ENCODE assay signal across 1 cellular context in the genomic region with DNA sequence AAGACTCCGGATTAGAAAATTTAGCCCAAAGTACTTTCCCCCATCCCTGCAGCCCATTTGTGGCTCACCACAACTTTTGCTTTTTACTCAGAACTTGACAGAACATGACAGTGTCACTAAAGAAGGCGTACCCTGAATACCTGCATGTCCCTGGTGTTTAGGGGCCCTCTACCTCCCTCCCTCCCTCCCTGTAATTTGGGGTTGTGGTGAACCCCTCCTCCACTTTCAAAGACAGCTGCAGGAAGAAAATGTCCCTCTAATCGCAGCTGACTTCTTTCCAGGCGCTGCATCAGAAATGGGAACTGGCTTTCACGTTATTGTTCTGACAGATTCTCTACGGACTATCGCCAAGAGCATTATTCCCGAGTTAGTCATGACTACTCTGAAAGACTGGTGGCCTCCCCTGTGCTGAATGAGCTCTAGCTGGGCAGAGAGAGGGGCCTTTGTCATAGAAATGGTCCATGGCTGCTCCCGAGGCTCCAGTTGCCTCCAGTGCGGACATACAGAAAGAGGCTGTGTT.
TF ChIP-seq lines count a peak whose summit lies in the region.

No MANE protein-coding gene starts in this region.

TF ChIP-seq in GM12878, 131 proteins besides CTCF, POLR2A, EP300 and RAD21 (continued from another document and continues in another):
- TF ChIP-seq, protein P1, sequence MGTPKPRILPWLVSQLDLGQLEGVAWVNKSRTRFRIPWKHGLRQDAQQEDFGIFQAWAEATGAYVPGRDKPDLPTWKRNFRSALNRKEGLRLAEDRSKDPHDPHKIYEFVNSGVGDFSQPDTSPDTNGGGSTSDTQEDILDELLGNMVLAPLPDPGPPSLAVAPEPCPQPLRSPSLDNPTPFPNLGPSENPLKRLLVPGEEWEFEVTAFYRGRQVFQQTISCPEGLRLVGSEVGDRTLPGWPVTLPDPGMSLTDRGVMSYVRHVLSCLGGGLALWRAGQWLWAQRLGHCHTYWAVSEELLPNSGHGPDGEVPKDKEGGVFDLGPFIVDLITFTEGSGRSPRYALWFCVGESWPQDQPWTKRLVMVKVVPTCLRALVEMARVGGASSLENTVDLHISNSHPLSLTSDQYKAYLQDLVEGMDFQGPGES (IDR thresholded peaks at IDR 0.05), result no peak
- TF ChIP-seq, protein P2, sequence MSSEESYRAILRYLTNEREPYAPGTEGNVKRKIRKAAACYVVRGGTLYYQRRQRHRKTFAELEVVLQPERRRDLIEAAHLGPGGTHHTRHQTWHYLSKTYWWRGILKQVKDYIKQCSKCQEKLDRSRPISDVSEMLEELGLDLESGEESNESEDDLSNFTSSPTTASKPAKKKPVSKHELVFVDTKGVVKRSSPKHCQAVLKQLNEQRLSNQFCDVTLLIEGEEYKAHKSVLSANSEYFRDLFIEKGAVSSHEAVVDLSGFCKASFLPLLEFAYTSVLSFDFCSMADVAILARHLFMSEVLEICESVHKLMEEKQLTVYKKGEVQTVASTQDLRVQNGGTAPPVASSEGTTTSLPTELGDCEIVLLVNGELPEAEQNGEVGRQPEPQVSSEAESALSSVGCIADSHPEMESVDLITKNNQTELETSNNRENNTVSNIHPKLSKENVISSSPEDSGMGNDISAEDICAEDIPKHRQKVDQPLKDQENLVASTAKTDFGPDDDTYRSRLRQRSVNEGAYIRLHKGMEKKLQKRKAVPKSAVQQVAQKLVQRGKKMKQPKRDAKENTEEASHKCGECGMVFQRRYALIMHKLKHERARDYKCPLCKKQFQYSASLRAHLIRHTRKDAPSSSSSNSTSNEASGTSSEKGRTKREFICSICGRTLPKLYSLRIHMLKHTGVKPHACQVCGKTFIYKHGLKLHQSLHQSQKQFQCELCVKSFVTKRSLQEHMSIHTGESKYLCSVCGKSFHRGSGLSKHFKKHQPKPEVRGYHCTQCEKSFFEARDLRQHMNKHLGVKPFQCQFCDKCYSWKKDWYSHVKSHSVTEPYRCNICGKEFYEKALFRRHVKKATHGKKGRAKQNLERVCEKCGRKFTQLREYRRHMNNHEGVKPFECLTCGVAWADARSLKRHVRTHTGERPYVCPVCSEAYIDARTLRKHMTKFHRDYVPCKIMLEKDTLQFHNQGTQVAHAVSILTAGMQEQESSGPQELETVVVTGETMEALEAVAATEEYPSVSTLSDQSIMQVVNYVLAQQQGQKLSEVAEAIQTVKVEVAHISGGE (CRISPR knock-in tag; IDR thresholded peaks at IDR 0.05), result no peak
- TF ChIP-seq E4F1 (IDR thresholded peaks at IDR 0.05; ENCODE audit: borderline replicate concordance, partially characterized antibody) (no peak), BHLHE40 (IDR thresholded peaks at IDR 0.05; ENCODE audit: borderline replicate concordance in 1 of 2, low read depth in 2 of 2, low read length in 1 of 2) (no peak), SIN3A (IDR thresholded peaks at IDR 0.05; ENCODE audit: low read depth, low read length) (no peak), KLF5 (IDR thresholded peaks at IDR 0.05; ENCODE audit: partially characterized antibody) (no peak), IRF4 (IDR thresholded peaks at IDR 0.05; ENCODE audit: low read depth, low read length) (peak; percentile 74), MTA2 (IDR thresholded peaks at IDR 0.05; ENCODE audit: low read depth) (peak; percentile 34; the same call in 1 of the 2 replicates), SMAD5 (IDR thresholded peaks at IDR 0.05; ENCODE audit: low read depth) (no peak), CEBPZ (IDR thresholded peaks at IDR 0.05; ENCODE audit: low read depth, low read length) (no peak), NBN (IDR thresholded peaks at IDR 0.05) (no peak), CEBPB (IDR thresholded peaks at IDR 0.05; ENCODE audit: borderline replicate concordance in 1 of 2, low read depth in 2 of 2, low read length in 2 of 2) (peak in 1 of 2 experiments; percentile 67; a peak in 1 of 4 replicates), EED (IDR thresholded peaks at IDR 0.05; ENCODE audit: low read depth) (peak; percentile 97), JUNB (IDR thresholded peaks at IDR 0.05) (peak; percentile 94), TARDBP (IDR thresholded peaks at IDR 0.05; ENCODE audit: borderline replicate concordance) (no peak), MXI1 (IDR thresholded peaks at IDR 0.05; ENCODE audit: low read depth, low read length) (no peak), FOXK2 (IDR thresholded peaks at IDR 0.05) (no peak), JUND (IDR thresholded peaks at IDR 0.05; ENCODE audit: low read depth, low read length) (no peak), ZNF274 (IDR thresholded peaks at IDR 0.05; ENCODE audit: insufficient read depth, insufficient read length) (no peak), SUZ12 (IDR thresholded peaks at IDR 0.05; ENCODE audit: unreplicated experiment) (no peak)
- TF ChIP-seq, protein P3, sequence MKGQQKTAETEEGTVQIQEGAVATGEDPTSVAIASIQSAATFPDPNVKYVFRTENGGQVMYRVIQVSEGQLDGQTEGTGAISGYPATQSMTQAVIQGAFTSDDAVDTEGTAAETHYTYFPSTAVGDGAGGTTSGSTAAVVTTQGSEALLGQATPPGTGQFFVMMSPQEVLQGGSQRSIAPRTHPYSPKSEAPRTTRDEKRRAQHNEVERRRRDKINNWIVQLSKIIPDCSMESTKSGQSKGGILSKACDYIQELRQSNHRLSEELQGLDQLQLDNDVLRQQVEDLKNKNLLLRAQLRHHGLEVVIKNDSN (IDR thresholded peaks at IDR 0.05; ENCODE audit: borderline replicate concordance, extremely low read length, insufficient read depth, low read depth, low read length), result no peak
- TF ChIP-seq, protein P4, sequence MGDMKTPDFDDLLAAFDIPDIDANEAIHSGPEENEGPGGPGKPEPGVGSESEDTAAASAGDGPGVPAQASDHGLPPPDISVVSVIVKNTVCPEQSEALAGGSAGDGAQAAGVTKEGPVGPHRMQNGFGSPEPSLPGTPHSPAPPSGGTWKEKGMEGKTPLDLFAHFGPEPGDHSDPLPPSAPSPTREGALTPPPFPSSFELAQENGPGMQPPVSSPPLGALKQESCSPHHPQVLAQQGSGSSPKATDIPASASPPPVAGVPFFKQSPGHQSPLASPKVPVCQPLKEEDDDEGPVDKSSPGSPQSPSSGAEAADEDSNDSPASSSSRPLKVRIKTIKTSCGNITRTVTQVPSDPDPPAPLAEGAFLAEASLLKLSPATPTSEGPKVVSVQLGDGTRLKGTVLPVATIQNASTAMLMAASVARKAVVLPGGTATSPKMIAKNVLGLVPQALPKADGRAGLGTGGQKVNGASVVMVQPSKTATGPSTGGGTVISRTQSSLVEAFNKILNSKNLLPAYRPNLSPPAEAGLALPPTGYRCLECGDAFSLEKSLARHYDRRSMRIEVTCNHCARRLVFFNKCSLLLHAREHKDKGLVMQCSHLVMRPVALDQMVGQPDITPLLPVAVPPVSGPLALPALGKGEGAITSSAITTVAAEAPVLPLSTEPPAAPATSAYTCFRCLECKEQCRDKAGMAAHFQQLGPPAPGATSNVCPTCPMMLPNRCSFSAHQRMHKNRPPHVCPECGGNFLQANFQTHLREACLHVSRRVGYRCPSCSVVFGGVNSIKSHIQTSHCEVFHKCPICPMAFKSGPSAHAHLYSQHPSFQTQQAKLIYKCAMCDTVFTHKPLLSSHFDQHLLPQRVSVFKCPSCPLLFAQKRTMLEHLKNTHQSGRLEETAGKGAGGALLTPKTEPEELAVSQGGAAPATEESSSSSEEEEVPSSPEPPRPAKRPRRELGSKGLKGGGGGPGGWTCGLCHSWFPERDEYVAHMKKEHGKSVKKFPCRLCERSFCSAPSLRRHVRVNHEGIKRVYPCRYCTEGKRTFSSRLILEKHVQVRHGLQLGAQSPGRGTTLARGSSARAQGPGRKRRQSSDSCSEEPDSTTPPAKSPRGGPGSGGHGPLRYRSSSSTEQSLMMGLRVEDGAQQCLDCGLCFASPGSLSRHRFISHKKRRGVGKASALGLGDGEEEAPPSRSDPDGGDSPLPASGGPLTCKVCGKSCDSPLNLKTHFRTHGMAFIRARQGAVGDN (IDR thresholded peaks at IDR 0.05), result no peak
- TF ChIP-seq, protein P5, sequence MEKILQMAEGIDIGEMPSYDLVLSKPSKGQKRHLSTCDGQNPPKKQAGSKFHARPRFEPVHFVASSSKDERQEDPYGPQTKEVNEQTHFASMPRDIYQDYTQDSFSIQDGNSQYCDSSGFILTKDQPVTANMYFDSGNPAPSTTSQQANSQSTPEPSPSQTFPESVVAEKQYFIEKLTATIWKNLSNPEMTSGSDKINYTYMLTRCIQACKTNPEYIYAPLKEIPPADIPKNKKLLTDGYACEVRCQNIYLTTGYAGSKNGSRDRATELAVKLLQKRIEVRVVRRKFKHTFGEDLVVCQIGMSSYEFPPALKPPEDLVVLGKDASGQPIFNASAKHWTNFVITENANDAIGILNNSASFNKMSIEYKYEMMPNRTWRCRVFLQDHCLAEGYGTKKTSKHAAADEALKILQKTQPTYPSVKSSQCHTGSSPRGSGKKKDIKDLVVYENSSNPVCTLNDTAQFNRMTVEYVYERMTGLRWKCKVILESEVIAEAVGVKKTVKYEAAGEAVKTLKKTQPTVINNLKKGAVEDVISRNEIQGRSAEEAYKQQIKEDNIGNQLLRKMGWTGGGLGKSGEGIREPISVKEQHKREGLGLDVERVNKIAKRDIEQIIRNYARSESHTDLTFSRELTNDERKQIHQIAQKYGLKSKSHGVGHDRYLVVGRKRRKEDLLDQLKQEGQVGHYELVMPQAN (conservative IDR thresholded peaks at IDR 0.05), result no peak
- TF ChIP-seq, protein P6, sequence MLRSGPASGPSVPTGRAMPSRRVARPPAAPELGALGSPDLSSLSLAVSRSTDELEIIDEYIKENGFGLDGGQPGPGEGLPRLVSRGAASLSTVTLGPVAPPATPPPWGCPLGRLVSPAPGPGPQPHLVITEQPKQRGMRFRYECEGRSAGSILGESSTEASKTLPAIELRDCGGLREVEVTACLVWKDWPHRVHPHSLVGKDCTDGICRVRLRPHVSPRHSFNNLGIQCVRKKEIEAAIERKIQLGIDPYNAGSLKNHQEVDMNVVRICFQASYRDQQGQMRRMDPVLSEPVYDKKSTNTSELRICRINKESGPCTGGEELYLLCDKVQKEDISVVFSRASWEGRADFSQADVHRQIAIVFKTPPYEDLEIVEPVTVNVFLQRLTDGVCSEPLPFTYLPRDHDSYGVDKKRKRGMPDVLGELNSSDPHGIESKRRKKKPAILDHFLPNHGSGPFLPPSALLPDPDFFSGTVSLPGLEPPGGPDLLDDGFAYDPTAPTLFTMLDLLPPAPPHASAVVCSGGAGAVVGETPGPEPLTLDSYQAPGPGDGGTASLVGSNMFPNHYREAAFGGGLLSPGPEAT (IDR thresholded peaks at IDR 0.05; ENCODE audit: low read depth), result no peak
- TF ChIP-seq, protein P7, sequence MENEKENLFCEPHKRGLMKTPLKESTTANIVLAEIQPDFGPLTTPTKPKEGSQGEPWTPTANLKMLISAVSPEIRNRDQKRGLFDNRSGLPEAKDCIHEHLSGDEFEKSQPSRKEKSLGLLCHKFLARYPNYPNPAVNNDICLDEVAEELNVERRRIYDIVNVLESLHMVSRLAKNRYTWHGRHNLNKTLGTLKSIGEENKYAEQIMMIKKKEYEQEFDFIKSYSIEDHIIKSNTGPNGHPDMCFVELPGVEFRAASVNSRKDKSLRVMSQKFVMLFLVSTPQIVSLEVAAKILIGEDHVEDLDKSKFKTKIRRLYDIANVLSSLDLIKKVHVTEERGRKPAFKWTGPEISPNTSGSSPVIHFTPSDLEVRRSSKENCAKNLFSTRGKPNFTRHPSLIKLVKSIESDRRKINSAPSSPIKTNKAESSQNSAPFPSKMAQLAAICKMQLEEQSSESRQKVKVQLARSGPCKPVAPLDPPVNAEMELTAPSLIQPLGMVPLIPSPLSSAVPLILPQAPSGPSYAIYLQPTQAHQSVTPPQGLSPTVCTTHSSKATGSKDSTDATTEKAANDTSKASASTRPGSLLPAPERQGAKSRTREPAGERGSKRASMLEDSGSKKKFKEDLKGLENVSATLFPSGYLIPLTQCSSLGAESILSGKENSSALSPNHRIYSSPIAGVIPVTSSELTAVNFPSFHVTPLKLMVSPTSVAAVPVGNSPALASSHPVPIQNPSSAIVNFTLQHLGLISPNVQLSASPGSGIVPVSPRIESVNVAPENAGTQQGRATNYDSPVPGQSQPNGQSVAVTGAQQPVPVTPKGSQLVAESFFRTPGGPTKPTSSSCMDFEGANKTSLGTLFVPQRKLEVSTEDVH (IDR thresholded peaks at IDR 0.05; ENCODE audit: low read depth, partially characterized antibody), result no peak
- TF ChIP-seq, protein P8, sequence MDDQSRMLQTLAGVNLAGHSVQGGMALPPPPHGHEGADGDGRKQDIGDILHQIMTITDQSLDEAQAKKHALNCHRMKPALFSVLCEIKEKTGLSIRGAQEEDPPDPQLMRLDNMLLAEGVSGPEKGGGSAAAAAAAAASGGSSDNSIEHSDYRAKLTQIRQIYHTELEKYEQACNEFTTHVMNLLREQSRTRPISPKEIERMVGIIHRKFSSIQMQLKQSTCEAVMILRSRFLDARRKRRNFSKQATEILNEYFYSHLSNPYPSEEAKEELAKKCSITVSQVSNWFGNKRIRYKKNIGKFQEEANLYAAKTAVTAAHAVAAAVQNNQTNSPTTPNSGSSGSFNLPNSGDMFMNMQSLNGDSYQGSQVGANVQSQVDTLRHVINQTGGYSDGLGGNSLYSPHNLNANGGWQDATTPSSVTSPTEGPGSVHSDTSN (IDR thresholded peaks at IDR 0.05; ENCODE audit: insufficient replicate concordance, low read depth, low read length), result no peak
